11 cellular contexts compared by ENCODE assay signal in genomic region chr19:41356984-41357739, GRCh38. TPM values are rescaled to one million over a fixed set of nuclear protein-coding genes. Genes with fewer than 3 reads are reported as not detected.
DNase-seq lines count a peak whose midpoint lies in the region; ATAC-seq and TF ChIP-seq lines count a peak whose summit lies in the region.
"Had no signal": no experiment of that assay in that cellular context is flagged by ENCODE, and none has a peak within 500 bp of the region (broad histone marks: within the 10 kb centered on the region; RNA-seq: fewer than 3 reads in every experiment).

No MANE protein-coding gene starts in this region.

- peak overlapping the region; percentile 93 for H3K27ac Mint-ChIP-seq in CD4-positive, alpha-beta T cell
- peak overlapping the region; percentile 93 to 98 for H3K27ac Mint-ChIP-seq in T-cell

- peaks cover 19% of the 10 kb centered on the region for H3K36me3 ChIP-seq in neutrophil

- H3K27me3 Mint-ChIP-seq in CD4-positive, alpha-beta T cell, result no peaks in the 10 kb centered on the region
- H3K27me3 Mint-ChIP-seq in T-cell, result no peaks in the 10 kb centered on the region

- peak overlapping the region; percentile 17 to 21 for H3K4me3 ChIP-seq in neutrophil (ENCODE audit: low read depth in 1 of 2, low read length in 1 of 2)
- H3K4me3 ChIP-seq: SJSA1 had no signal

- H3K4me1 ChIP-seq in neutrophil (ENCODE audit: control insufficient read depth in 1 of 2, insufficient read depth in 1 of 2, low read depth in 1 of 2, low read length in 1 of 2), result peaks cover 52 to 54% of the 10 kb centered on the region in 2 experiments

- H3K27me3 ChIP-seq in CD4-positive, alpha-beta T cell (ENCODE audit: control insufficient read depth, insufficient read depth, low read length), result no peaks in the 10 kb centered on the region
- no peaks in the 10 kb centered on the region for H3K27me3 ChIP-seq in neutrophil
- H3K27me3 ChIP-seq: SJSA1 had no signal

- POLR2A ChIA-PET in CD4-positive, alpha-beta T cell (lab: Charles Lee), result interaction anchor here (1.0 to 1.4 kb wide), 4 partner anchors 30 to 607 kb away, joined by 3 to 11 read pairs (median 3); partner anchors contain the start of genes ACTMAP, CCDC97 and HNRNPUL1
- POLR2A ChIA-PET in T-cell (lab: Charles Lee), result interaction anchor here (0.5 to 0.6 kb wide), 2 partner anchors 51 to 982 kb away, joined by 4 to 9 read pairs; no protein-coding TSS in a partner anchor

- TF ChIP-seq CTCF in CD4-positive, alpha-beta T cell (IDR thresholded peaks at IDR 0.05), result no peak
- no peak for TF ChIP-seq CTCF in neutrophil (IDR thresholded peaks at IDR 0.05)

- peak overlapping the region; percentile 78 for H3K4me3 Mint-ChIP-seq in CD4-positive, alpha-beta T cell
- peak overlapping the region; percentile 37 to 99 (median 51) for H3K4me3 Mint-ChIP-seq in T-cell

- intact Hi-C loops in CD4-positive, alpha-beta T cell (cut with DNase I, micrococcal nuclease), result loop anchor here in 1 of 2 experiments (10.0 kb wide), 1 partner anchor 1392 kb away; no protein-coding TSS in a partner anchor

- H3K9me3 Mint-ChIP-seq in CD4-positive, alpha-beta T cell, result no peaks in the 10 kb centered on the region
- H3K9me3 Mint-ChIP-seq in T-cell, result no peaks in the 10 kb centered on the region

- peaks cover 21% of the 10 kb centered on the region for H3K36me3 Mint-ChIP-seq in CD4-positive, alpha-beta T cell (ENCODE audit: low read depth)
- H3K36me3 Mint-ChIP-seq in T-cell, result peaks cover 4% of the 10 kb centered on the region

- DNase-seq in CD4-positive, alpha-beta T cell, result peak in 1 of 10 experiments; percentile 51
- DNase-seq in T-cell (peak in 9 of 34 experiments; percentile 15 to 55 (median 35)), T-helper 9 cell (no peak), NOMO-1 treated with dmso at 0.1 percent for 144 hours (lab: John Stamatoyannopoulos, UW; ENCODE audit: unreplicated experiment) (no peak)
- peak; percentile 42 for DNase-seq in activated naive CD4-positive, alpha-beta T cell treated with anti-CD3 and anti-CD28 coated beads, Interleukin-2, amount 50 U/mL, for 16 hours
- DNase-seq: effector CD4-positive, alpha-beta T cell; NCI-H2029 treated with DMSO at 0.1 percent for 48 hours had no signal

- no peaks in the 10 kb centered on the region for H3K9me3 ChIP-seq in CD4-positive, alpha-beta T cell (ENCODE audit: control insufficient read depth, low read length)
- H3K9me3 ChIP-seq in neutrophil, result no peaks in the 10 kb centered on the region
- H3K9me3 ChIP-seq: SJSA1 had no signal

- peak overlapping the region; percentile 58 for H3K27ac ChIP-seq in CD4-positive, alpha-beta T cell (ENCODE audit: low read depth, low read length)
- peak overlapping the region; percentile 98 for H3K27ac ChIP-seq in neutrophil
- H3K27ac ChIP-seq: SJSA1 had no signal

- no peak for ATAC-seq in CD4-positive, alpha-beta T cell (ENCODE audit: poor library complexity)
- ATAC-seq in T-cell (replicated peaks in 1 of 4) (no peak), GM21786 (IDR thresholded peaks at IDR 0.05; ENCODE audit: unreplicated experiment) (no peak), GM19351 (IDR thresholded peaks at IDR 0.05; ENCODE audit: unreplicated experiment) (no peak)

- H3K4me1 Mint-ChIP-seq in CD4-positive, alpha-beta T cell (ENCODE audit: low read depth), result peaks cover 66% of the 10 kb centered on the region
- H3K4me1 Mint-ChIP-seq in T-cell, result peaks cover 53 to 57% (median 55%) of the 10 kb centered on the region in 3 donors

- CTCF ChIA-PET in CD4-positive, alpha-beta T cell (lab: Charles Lee), result no interaction called here
- CTCF ChIA-PET in T-cell (lab: Charles Lee), result interaction anchor here in 1 of 2 donors (0.7 kb wide), 1 partner anchor 11 kb away, joined by 3 read pairs; no protein-coding TSS in a partner anchor

RNA-seq across cellular contexts. Expression of gene TGFB1, which starts 3.4 kb away (rescaled TPM):
- 100 to 1,000 TPM; 406 to 416 TPM for total RNA-seq in CD4-positive, alpha-beta T cell
- total RNA-seq in T-cell, result 100 to 1,000 TPM; 170 to 412 (median 206) TPM

RNA-seq across cellular contexts. Expression of gene B9D2, which starts 6.8 kb away (rescaled TPM):
- total RNA-seq in CD4-positive, alpha-beta T cell, result 10 to 100 TPM; 21.1 to 26.8 TPM
- total RNA-seq in T-cell, result 10 to 100 TPM; 15.3 to 27.9 (median 16.4) TPM

RNA-seq across cellular contexts. Expression of gene TMEM91, which starts 19.2 kb away (rescaled TPM):
- 1 to 10 TPM; 6.8 to 7.7 TPM for total RNA-seq in CD4-positive, alpha-beta T cell
- total RNA-seq in T-cell, result 10 to 100 TPM in 3 of 5 donors, 1 to 10 TPM in 2; 9.9 to 14.7 (median 13.2) TPM

RNA-seq across cellular contexts. Expression of gene EXOSC5, which starts 40.0 kb away (rescaled TPM):
- 1 to 10 TPM; 6.5 to 7.5 TPM for total RNA-seq in CD4-positive, alpha-beta T cell
- 10 to 100 TPM; 12.4 to 32.8 (median 27.1) TPM for total RNA-seq in T-cell

RNA-seq across cellular contexts. Expression of gene BCKDHA, which starts 40.5 kb away (rescaled TPM):
- total RNA-seq in CD4-positive, alpha-beta T cell, result 10 to 100 TPM; 12.2 to 13.1 TPM
- total RNA-seq in T-cell, result 10 to 100 TPM; 13.0 to 28.6 (median 27.0) TPM
